In the genomic region with DNA sequence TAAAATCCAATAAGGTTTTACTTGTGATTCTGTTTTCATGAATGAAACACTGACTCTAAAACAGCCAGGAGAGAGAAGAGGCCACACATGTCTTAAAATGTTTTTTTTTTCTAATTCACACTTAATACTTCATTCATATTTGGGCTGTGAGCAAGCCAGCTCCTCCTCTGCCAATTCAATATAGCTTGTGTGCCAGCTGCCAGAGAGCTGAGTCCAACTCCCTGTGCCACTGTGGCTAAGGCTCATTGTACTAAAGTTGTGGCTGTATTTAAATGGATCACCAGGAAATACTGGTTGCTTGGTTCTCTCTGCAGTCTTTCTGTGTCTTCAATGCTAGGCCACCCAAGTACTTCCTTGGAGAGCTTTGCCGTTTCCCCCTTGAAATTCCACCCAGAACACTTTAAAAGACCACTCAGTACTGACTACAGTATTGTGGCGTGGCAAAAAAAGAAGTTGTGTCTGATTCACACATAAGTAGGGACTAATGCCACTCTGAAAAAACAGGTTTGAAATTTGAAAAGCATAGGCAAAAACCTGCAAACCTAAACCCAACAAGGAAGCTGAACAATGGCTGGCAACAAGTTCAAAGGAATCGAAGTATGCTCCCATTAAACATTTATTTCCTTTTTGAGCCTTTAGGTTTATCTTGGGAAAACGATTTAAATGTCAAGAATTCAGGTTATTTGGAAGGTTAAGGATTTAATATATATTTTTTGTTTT, we compare ENCODE assay signal across 20 cellular contexts.
"Had no signal": no experiment of that assay in that cellular context is flagged by ENCODE, and none has a peak within 500 bp of the region (broad histone marks: within the 10 kb centered on the region; RNA-seq: fewer than 3 reads in every experiment).

No MANE protein-coding gene starts in this region.

- H3K9me3 ChIP-seq: adrenal gland, colonic mucosa, left lung, tibial nerve, vagina had no signal

- H3K4me1 ChIP-seq: adrenal gland, colonic mucosa, left lung, tibial nerve, vagina had no signal

- H3K27me3 Mint-ChIP-seq: activated CD4-positive, alpha-beta memory T cell treated with anti-CD3 and anti-CD28 coated beads for 36 hours; activated CD8-positive, alpha-beta memory T cell treated with anti-CD3 and anti-CD28 coated beads, Interleukin-2, amount 10 ng/mL, durations not matched to agents 7 days and 5 days had no signal

- H3K27ac ChIP-seq: adrenal gland, cardiac muscle cell, colonic mucosa, hepatocyte, left lung, skin epidermis, tibial nerve, vagina, WERI-Rb-1 had no signal

- H3K4me3 Mint-ChIP-seq: activated CD4-positive, alpha-beta memory T cell treated with anti-CD3 and anti-CD28 coated beads for 36 hours; activated CD8-positive, alpha-beta memory T cell treated with anti-CD3 and anti-CD28 coated beads, Interleukin-2, amount 10 ng/mL, durations not matched to agents 7 days and 5 days; activated naive CD4-positive, alpha-beta T cell treated with anti-CD3 and anti-CD28 coated beads, Interleukin-2, amount 50 U/mL, for 24 hours; activated T-cell treated with anti-CD3 and anti-CD28 coated beads, Interleukin-2, amount 50 U/mL, for 4 hours; natural killer cell had no signal

- DNase-seq: activated CD4-positive, alpha-beta memory T cell treated with anti-CD3 and anti-CD28 coated beads for 36 hours; activated CD8-positive, alpha-beta memory T cell treated with anti-CD3 and anti-CD28 coated beads, Interleukin-2, amount 10 ng/mL, durations not matched to agents 7 days and 5 days; activated effector memory CD4-positive, alpha-beta T cell treated with anti-CD3 and anti-CD28 coated beads, Interleukin-2, amount 50 U/mL, for 16 hours; activated T-cell treated with anti-CD3 and anti-CD28 coated beads, Interleukin-2, amount 50 U/mL, for 4 hours; adrenal gland; colonic mucosa; kidney; left lung; mammary epithelial cell; natural killer cell; stimulated activated CD4-positive, alpha-beta T cell treated with anti-CD3 and anti-CD28 coated beads, Interleukin-15, amount 100 ng/mL, for 24 hours; stimulated activated CD4-positive, alpha-beta T cell treated with anti-CD3 and anti-CD28 coated beads, Interleukin-4, amount 100 ng/mL, for 1 hour; stimulated activated naive CD4-positive, alpha-beta T cell; WERI-Rb-1 had no signal

- H3K27ac Mint-ChIP-seq: activated CD4-positive, alpha-beta memory T cell treated with anti-CD3 and anti-CD28 coated beads for 36 hours; activated CD8-positive, alpha-beta memory T cell treated with anti-CD3 and anti-CD28 coated beads, Interleukin-2, amount 10 ng/mL, durations not matched to agents 7 days and 5 days; activated naive CD4-positive, alpha-beta T cell treated with anti-CD3 and anti-CD28 coated beads, Interleukin-2, amount 50 U/mL, for 24 hours; natural killer cell had no signal

- H3K27me3 ChIP-seq: adrenal gland, cardiac muscle cell, colonic mucosa, hepatocyte, left lung, tibial nerve, vagina had no signal

- H3K36me3 Mint-ChIP-seq: activated CD4-positive, alpha-beta memory T cell treated with anti-CD3 and anti-CD28 coated beads for 36 hours; activated CD8-positive, alpha-beta memory T cell treated with anti-CD3 and anti-CD28 coated beads, Interleukin-2, amount 10 ng/mL, durations not matched to agents 7 days and 5 days; activated naive CD4-positive, alpha-beta T cell treated with anti-CD3 and anti-CD28 coated beads, Interleukin-2, amount 50 U/mL, for 24 hours; natural killer cell had no signal

- H3K4me2 ChIP-seq: hepatocyte had no signal

- H3K79me2 ChIP-seq: hepatocyte had no signal

- H3K9me3 Mint-ChIP-seq: activated CD4-positive, alpha-beta memory T cell treated with anti-CD3 and anti-CD28 coated beads for 36 hours; activated naive CD4-positive, alpha-beta T cell treated with anti-CD3 and anti-CD28 coated beads, Interleukin-2, amount 50 U/mL, for 24 hours; activated T-cell treated with anti-CD3 and anti-CD28 coated beads, Interleukin-2, amount 50 U/mL, for 4 hours had no signal

- H2AFZ ChIP-seq: hepatocyte had no signal

- H3K4me1 Mint-ChIP-seq: activated CD8-positive, alpha-beta memory T cell treated with anti-CD3 and anti-CD28 coated beads, Interleukin-2, amount 10 ng/mL, durations not matched to agents 7 days and 5 days; activated naive CD4-positive, alpha-beta T cell treated with anti-CD3 and anti-CD28 coated beads, Interleukin-2, amount 50 U/mL, for 24 hours; natural killer cell had no signal

- H3K4me3 ChIP-seq: adrenal gland, cardiac muscle cell, colonic mucosa, hepatocyte, left lung, skin epidermis, tibial nerve, vagina had no signal

- H3K36me3 ChIP-seq: adrenal gland, cardiac muscle cell, colonic mucosa, left lung, tibial nerve, vagina, WERI-Rb-1 had no signal

- FAIRE-seq: kidney had no signal

- ATAC-seq: activated CD8-positive, alpha-beta memory T cell treated with anti-CD3 and anti-CD28 coated beads, Interleukin-2, amount 10 ng/mL, durations not matched to agents 7 days and 5 days; activated T-cell treated with anti-CD3 and anti-CD28 coated beads, Interleukin-2, amount 50 U/mL, for 4 hours; left lung; natural killer cell had no signal
